Comparison of ENCODE assay signal across 1 cellular context in the genomic region with DNA sequence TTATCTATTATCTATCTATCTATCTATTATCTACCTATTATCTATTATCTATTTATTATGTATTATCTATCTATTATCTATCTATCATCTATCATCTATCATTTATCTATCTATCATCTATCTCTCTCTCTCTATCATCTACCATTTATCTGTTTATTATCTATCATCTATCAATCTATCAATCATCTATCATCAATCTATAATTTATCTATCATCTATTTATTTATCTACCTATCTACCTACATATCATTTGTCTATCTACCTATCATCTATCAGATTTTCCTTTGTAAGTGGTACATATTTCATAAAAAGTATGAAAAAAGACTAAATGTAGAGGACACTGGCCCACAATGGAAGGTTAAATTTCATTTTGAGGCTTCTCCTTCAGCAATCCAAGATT.
A peak's percentile ranks its signal among the peaks of the same experiment; 100 is the strongest.
TF ChIP-seq lines count a peak whose summit lies in the region.

No MANE protein-coding gene starts in this region.

TF ChIP-seq in K562, 482 proteins besides CTCF, POLR2A, EP300 and RAD21 (continued from another document):
- TF ChIP-seq, protein P1, sequence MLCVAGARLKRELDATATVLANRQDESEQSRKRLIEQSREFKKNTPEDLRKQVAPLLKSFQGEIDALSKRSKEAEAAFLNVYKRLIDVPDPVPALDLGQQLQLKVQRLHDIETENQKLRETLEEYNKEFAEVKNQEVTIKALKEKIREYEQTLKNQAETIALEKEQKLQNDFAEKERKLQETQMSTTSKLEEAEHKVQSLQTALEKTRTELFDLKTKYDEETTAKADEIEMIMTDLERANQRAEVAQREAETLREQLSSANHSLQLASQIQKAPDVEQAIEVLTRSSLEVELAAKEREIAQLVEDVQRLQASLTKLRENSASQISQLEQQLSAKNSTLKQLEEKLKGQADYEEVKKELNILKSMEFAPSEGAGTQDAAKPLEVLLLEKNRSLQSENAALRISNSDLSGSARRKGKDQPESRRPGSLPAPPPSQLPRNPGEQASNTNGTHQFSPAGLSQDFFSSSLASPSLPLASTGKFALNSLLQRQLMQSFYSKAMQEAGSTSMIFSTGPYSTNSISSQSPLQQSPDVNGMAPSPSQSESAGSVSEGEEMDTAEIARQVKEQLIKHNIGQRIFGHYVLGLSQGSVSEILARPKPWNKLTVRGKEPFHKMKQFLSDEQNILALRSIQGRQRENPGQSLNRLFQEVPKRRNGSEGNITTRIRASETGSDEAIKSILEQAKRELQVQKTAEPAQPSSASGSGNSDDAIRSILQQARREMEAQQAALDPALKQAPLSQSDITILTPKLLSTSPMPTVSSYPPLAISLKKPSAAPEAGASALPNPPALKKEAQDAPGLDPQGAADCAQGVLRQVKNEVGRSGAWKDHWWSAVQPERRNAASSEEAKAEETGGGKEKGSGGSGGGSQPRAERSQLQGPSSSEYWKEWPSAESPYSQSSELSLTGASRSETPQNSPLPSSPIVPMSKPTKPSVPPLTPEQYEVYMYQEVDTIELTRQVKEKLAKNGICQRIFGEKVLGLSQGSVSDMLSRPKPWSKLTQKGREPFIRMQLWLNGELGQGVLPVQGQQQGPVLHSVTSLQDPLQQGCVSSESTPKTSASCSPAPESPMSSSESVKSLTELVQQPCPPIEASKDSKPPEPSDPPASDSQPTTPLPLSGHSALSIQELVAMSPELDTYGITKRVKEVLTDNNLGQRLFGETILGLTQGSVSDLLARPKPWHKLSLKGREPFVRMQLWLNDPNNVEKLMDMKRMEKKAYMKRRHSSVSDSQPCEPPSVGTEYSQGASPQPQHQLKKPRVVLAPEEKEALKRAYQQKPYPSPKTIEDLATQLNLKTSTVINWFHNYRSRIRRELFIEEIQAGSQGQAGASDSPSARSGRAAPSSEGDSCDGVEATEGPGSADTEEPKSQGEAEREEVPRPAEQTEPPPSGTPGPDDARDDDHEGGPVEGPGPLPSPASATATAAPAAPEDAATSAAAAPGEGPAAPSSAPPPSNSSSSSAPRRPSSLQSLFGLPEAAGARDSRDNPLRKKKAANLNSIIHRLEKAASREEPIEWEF (CRISPR knock-in tag; IDR thresholded peaks at IDR 0.05), result 0 out of 2 replicates have a peak, but pooled peaks have one; percentile 64
- TF ChIP-seq, protein P2, sequence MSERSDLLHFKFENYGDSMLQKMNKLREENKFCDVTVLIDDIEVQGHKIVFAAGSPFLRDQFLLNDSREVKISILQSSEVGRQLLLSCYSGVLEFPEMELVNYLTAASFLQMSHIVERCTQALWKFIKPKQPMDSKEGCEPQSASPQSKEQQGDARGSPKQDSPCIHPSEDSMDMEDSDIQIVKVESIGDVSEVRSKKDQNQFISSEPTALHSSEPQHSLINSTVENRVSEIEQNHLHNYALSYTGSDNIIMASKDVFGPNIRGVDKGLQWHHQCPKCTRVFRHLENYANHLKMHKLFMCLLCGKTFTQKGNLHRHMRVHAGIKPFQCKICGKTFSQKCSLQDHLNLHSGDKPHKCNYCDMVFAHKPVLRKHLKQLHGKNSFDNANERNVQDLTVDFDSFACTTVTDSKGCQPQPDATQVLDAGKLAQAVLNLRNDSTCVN (CRISPR knock-in tag; IDR thresholded peaks at IDR 0.05), result no peak
- TF ChIP-seq, protein P3, sequence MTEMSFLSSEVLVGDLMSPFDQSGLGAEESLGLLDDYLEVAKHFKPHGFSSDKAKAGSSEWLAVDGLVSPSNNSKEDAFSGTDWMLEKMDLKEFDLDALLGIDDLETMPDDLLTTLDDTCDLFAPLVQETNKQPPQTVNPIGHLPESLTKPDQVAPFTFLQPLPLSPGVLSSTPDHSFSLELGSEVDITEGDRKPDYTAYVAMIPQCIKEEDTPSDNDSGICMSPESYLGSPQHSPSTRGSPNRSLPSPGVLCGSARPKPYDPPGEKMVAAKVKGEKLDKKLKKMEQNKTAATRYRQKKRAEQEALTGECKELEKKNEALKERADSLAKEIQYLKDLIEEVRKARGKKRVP (CRISPR knock-in tag; IDR thresholded peaks at IDR 0.05), result no peak
- TF ChIP-seq CBX5 (IDR thresholded peaks at IDR 0.05; ENCODE audit: borderline replicate concordance, low read depth) (no peak), TAF9B (IDR thresholded peaks at IDR 0.05; ENCODE audit: partially characterized antibody) (peak; percentile 23), EP400 (IDR thresholded peaks at IDR 0.05) (no peak; the same call in 1 of the 2 replicates), GATAD2B (IDR thresholded peaks at IDR 0.05; ENCODE audit: borderline replicate concordance) (peak; percentile 8; the same call in 1 of the 2 replicates), DACH1 (IDR thresholded peaks at IDR 0.05; ENCODE audit: partially characterized antibody) (peak; percentile 65), ZNF699 (CRISPR knock-in tag; IDR thresholded peaks at IDR 0.05; ENCODE audit: insufficient replicate concordance) (no peak), SMAD1 (IDR thresholded peaks at IDR 0.05; ENCODE audit: low read depth, low read length, partially characterized antibody) (no peak), ZKSCAN1 (IDR thresholded peaks at IDR 0.05; ENCODE audit: low read depth, low read length) (no peak), ZNF165 (CRISPR knock-in tag; IDR thresholded peaks at IDR 0.05; ENCODE audit: borderline replicate concordance) (no peak), FOXK1 (CRISPR knock-in tag; IDR thresholded peaks at IDR 0.05; ENCODE audit: borderline replicate concordance) (no peak), CBX2 (IDR thresholded peaks at IDR 0.05; ENCODE audit: insufficient read depth, low read length, poor library complexity, severe bottlenecking) (no peak), FIP1L1 (IDR thresholded peaks at IDR 0.05; ENCODE audit: low read depth, low read length, poor library complexity, severe bottlenecking) (no peak), HIVEP1 (CRISPR knock-in tag; IDR thresholded peaks at IDR 0.05) (no peak)
- TF ChIP-seq, protein P4, sequence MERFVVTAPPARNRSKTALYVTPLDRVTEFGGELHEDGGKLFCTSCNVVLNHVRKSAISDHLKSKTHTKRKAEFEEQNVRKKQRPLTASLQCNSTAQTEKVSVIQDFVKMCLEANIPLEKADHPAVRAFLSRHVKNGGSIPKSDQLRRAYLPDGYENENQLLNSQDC (CRISPR knock-in tag; IDR thresholded peaks at IDR 0.05), result no peak
- TF ChIP-seq, protein P5, sequence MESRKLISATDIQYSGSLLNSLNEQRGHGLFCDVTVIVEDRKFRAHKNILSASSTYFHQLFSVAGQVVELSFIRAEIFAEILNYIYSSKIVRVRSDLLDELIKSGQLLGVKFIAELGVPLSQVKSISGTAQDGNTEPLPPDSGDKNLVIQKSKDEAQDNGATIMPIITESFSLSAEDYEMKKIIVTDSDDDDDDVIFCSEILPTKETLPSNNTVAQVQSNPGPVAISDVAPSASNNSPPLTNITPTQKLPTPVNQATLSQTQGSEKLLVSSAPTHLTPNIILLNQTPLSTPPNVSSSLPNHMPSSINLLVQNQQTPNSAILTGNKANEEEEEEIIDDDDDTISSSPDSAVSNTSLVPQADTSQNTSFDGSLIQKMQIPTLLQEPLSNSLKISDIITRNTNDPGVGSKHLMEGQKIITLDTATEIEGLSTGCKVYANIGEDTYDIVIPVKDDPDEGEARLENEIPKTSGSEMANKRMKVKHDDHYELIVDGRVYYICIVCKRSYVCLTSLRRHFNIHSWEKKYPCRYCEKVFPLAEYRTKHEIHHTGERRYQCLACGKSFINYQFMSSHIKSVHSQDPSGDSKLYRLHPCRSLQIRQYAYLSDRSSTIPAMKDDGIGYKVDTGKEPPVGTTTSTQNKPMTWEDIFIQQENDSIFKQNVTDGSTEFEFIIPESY (CRISPR knock-in tag; IDR thresholded peaks at IDR 0.05), result no peak
- TF ChIP-seq, protein P6, sequence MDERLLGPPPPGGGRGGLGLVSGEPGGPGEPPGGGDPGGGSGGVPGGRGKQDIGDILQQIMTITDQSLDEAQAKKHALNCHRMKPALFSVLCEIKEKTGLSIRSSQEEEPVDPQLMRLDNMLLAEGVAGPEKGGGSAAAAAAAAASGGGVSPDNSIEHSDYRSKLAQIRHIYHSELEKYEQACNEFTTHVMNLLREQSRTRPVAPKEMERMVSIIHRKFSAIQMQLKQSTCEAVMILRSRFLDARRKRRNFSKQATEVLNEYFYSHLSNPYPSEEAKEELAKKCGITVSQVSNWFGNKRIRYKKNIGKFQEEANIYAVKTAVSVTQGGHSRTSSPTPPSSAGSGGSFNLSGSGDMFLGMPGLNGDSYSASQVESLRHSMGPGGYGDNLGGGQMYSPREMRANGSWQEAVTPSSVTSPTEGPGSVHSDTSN (CRISPR knock-in tag; IDR thresholded peaks at IDR 0.05; ENCODE audit: low read depth), result no peak
- TF ChIP-seq, protein P6 (tag; conservative IDR thresholded peaks at IDR 0.05; ENCODE audit: low read depth), result no peak
